ENCODE assay signal across 19 cellular contexts in genomic region chr12:75837700-75838099, GRCh38.
A peak's percentile ranks its signal among the peaks of the same experiment; 100 is the strongest.
DNase-seq lines count a peak whose midpoint lies in the region; ATAC-seq and TF ChIP-seq lines count a peak whose summit lies in the region.
"Had no signal": no experiment of that assay in that cellular context is flagged by ENCODE, and none has a peak within 500 bp of the region (broad histone marks: within the 10 kb centered on the region; RNA-seq: fewer than 3 reads in every experiment).

No MANE protein-coding gene starts in this region.

- H4K20me1 ChIP-seq in OCI-LY3 (ENCODE audit: insufficient read depth, low read length), result no peaks in the 10 kb centered on the region
- no peaks in the 10 kb centered on the region for H4K20me1 ChIP-seq in osteoblast (ENCODE audit: insufficient read depth, low read length)

- no peaks in the 10 kb centered on the region for H3K9me3 ChIP-seq in OCI-LY3 (ENCODE audit: insufficient read depth, low read length)
- no peaks in the 10 kb centered on the region for H3K9me3 ChIP-seq in osteoblast (ENCODE audit: low read depth, low read length)
- H3K9me3 ChIP-seq: esophagus muscularis mucosa, testis had no signal

- H3K4me1 Mint-ChIP-seq in activated CD4-positive, alpha-beta memory T cell treated with anti-CD3 and anti-CD28 coated beads for 36 hours (ENCODE audit: low read depth), result peaks cover 6% of the 10 kb centered on the region

- H3K27me3 Mint-ChIP-seq in activated CD4-positive, alpha-beta memory T cell treated with anti-CD3 and anti-CD28 coated beads for 36 hours, result peaks cover 3% of the 10 kb centered on the region

- no peak for TF ChIP-seq CTCF in OCI-LY3 (IDR thresholded peaks at IDR 0.05; ENCODE audit: low read depth, low read length)
- no peak for TF ChIP-seq CTCF in osteoblast (IDR thresholded peaks at IDR 0.05; ENCODE audit: extremely low read depth, low read depth, low read length)

- H3K27ac ChIP-seq in OCI-LY3 (ENCODE audit: low read length) (no peak overlapping the region), osteoblast (ENCODE audit: low read depth, low read length) (no peak overlapping the region)
- H3K27ac ChIP-seq: dorsolateral prefrontal cortex, esophagus muscularis mucosa, SK-N-MC, testis had no signal

- DNase-seq in NCI-H1694 (lab: John Stamatoyannopoulos, UW) (peak; percentile 98), erythroblast (lab: John Stamatoyannopoulos, UW) (peak; percentile 35 to 80), osteoblast (ENCODE audit: insufficient read length, low spot score, missing footprints) (peak; percentile 17)
- DNase-seq in activated CD4-positive, alpha-beta memory T cell treated with anti-CD3 and anti-CD28 coated beads for 36 hours, result no peak
- DNase-seq: activated T-cell treated with anti-CD3 and anti-CD28 coated beads, Interleukin-2, amount 50 U/mL, for 4 hours; H9; head of caudate nucleus; MG63; NCI-H2081 treated with DMSO at 0.1 percent for 48 hours; occipital lobe; stimulated activated CD4-positive, alpha-beta T cell treated with anti-CD3 and anti-CD28 coated beads, Interleukin-4, amount 100 ng/mL, for 24 hours; testis had no signal

- intact Hi-C loops in activated CD4-positive, alpha-beta memory T cell treated with anti-CD3 and anti-CD28 coated beads for 36 hours (cut with micrococcal nuclease), result no loop called here

- H3K4me3 ChIP-seq in OCI-LY3 (ENCODE audit: low read length) (no peak overlapping the region), osteoblast (ENCODE audit: insufficient read depth, low read length) (no peak overlapping the region)
- H3K4me3 ChIP-seq: dorsolateral prefrontal cortex, esophagus muscularis mucosa, MG63, SK-N-MC, testis had no signal

- H3K4me3 Mint-ChIP-seq in activated CD4-positive, alpha-beta memory T cell treated with anti-CD3 and anti-CD28 coated beads for 36 hours, result no peak overlapping the region
- H3K4me3 Mint-ChIP-seq: activated naive CD8-positive, alpha-beta T cell; activated T-cell treated with anti-CD3 and anti-CD28 coated beads, Interleukin-2, amount 50 U/mL, for 4 hours; H9 had no signal

- POLR2A ChIA-PET in activated CD4-positive, alpha-beta memory T cell treated with anti-CD3 and anti-CD28 coated beads for 36 hours (lab: Charles Lee), result no interaction called here

- H3K4me2 ChIP-seq in OCI-LY3 (ENCODE audit: low read length), result peak overlapping the region; percentile 32
- H3K4me2 ChIP-seq in osteoblast (ENCODE audit: insufficient read depth, low read length), result no peak overlapping the region

- no peaks in the 10 kb centered on the region for H3K79me2 ChIP-seq in OCI-LY3 (ENCODE audit: low read length)
- H3K79me2 ChIP-seq in osteoblast (ENCODE audit: insufficient read depth, low read length), result no peaks in the 10 kb centered on the region

- H3K36me3 ChIP-seq in OCI-LY3 (replicated peaks; ENCODE audit: low read depth, low read length) (no peaks in the 10 kb centered on the region), osteoblast (ENCODE audit: insufficient read depth, low read length) (no peaks in the 10 kb centered on the region)
- H3K36me3 ChIP-seq: esophagus muscularis mucosa, MG63 had no signal

- H3K4me1 ChIP-seq in OCI-LY3 (ENCODE audit: low read length) (peaks cover 45% of the 10 kb centered on the region), osteoblast (ENCODE audit: insufficient read depth, low read length) (no peaks in the 10 kb centered on the region)
- H3K4me1 ChIP-seq: testis had no signal

- H3K36me3 Mint-ChIP-seq in activated CD4-positive, alpha-beta memory T cell treated with anti-CD3 and anti-CD28 coated beads for 36 hours, result no peaks in the 10 kb centered on the region
- H3K36me3 Mint-ChIP-seq: activated naive CD8-positive, alpha-beta T cell had no signal

- no peak for TF ChIP-seq POLR2A in erythroblast (IDR thresholded peaks at IDR 0.05; ENCODE audit: low read length)

- H3K27me3 ChIP-seq in OCI-LY3 (ENCODE audit: low read depth, low read length), result 0 out of 2 replicates have a peak, but pooled peaks cover 6% of the 10 kb centered on the region
- no peaks in the 10 kb centered on the region for H3K27me3 ChIP-seq in osteoblast (ENCODE audit: insufficient read depth, low read length)
- H3K27me3 ChIP-seq: esophagus muscularis mucosa, MG63, testis had no signal

- ATAC-seq in HG03469 (IDR thresholded peaks at IDR 0.05; ENCODE audit: unreplicated experiment) (no peak), GM21786 (IDR thresholded peaks at IDR 0.05; ENCODE audit: unreplicated experiment) (no peak)

- no peak overlapping the region for H3K27ac Mint-ChIP-seq in activated CD4-positive, alpha-beta memory T cell treated with anti-CD3 and anti-CD28 coated beads for 36 hours
- H3K27ac Mint-ChIP-seq: activated naive CD8-positive, alpha-beta T cell; H9 had no signal

- no peaks in the 10 kb centered on the region for H3K9me3 Mint-ChIP-seq in activated CD4-positive, alpha-beta memory T cell treated with anti-CD3 and anti-CD28 coated beads for 36 hours
- H3K9me3 Mint-ChIP-seq: H9 had no signal

- H3K9ac ChIP-seq in OCI-LY3 (ENCODE audit: low read length), result no peak overlapping the region

- H2AFZ ChIP-seq in OCI-LY3 (ENCODE audit: low read depth, low read length) (no peak overlapping the region), osteoblast (ENCODE audit: low read length) (no peak overlapping the region)

- CTCF ChIA-PET in activated CD4-positive, alpha-beta memory T cell treated with anti-CD3 and anti-CD28 coated beads for 36 hours (lab: Charles Lee), result no interaction called here
